In the genomic region with DNA sequence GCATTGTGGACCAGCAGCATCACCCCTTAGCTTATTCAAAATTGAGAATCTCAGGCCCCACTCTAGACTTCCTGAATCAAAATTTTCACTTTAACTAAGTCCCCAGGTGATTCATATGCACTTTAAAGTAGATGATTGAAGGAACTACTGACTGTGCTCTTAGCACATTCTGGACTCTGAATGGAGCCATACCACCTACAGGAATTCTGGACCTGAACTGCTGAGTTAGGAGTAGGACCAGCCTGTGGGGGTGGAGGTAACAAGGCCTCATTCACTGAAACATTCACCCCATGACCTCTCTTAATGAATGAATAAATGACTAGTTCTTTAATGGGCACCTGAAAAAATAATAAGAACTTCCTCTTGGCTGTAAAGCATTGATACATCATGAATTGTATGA, we compare ENCODE assay signal across 18 cellular contexts. TPM values are rescaled to one million over a fixed set of nuclear protein-coding genes. Genes with fewer than 3 reads are reported as not detected.
DNase-seq lines count a peak whose midpoint lies in the region; TF ChIP-seq lines count a peak whose summit lies in the region.
"Had no signal": no experiment of that assay in that cellular context is flagged by ENCODE, and none has a peak within 500 bp of the region (broad histone marks: within the 10 kb centered on the region; RNA-seq: fewer than 3 reads in every experiment).

No MANE protein-coding gene starts in this region.

- DNase-seq in coronary artery (ENCODE audit: low spot score) = no peak
- no peak for DNase-seq in posterior cingulate gyrus
- no peak for DNase-seq in effector CD4-positive, alpha-beta T cell
- no peak for DNase-seq in lower leg skin (ENCODE audit: low spot score in 2 of 2)
- DNase-seq in NCI-H446 treated with DMSO at 0.1 percent for 48 hours (lab: John Stamatoyannopoulos, UW) = no peak
- DNase-seq: activated T-cell treated with anti-CD3 and anti-CD28 coated beads, Interleukin-2, amount 50 U/mL, for 72 hours; CD8-positive, alpha-beta memory T cell; NCI-H1092 treated with DMSO at 0.1 percent for 48 hours; NCI-H2171 treated with DMSO at 0.1 percent for 48 hours; NCI-H774; SK-N-SH; T-helper 9 cell; testis had no signal

- no peaks in the 10 kb centered on the region for H4K20me1 ChIP-seq in Loucy (ENCODE audit: insufficient read depth, low read length, poor library complexity, severe bottlenecking)

- H3K36me3 ChIP-seq in Loucy (ENCODE audit: insufficient read depth, low read length) (no peaks in the 10 kb centered on the region), muscle layer of duodenum (ENCODE audit: control insufficient read depth in 1 of 2, insufficient read depth in 2 of 2, low read length in 2 of 2) (peaks cover 74 to 84% of the 10 kb centered on the region in 2 donors)

- H3K27ac ChIP-seq in coronary artery (peak overlapping the region; percentile 73 to 90), muscle layer of duodenum (ENCODE audit: low read length) (peak overlapping the region; percentile 32), temporal lobe (ENCODE audit: low read depth, low read length) (peak overlapping the region; percentile 85)
- H3K27ac ChIP-seq: hepatocyte, KMS-11 had no signal

- H3K4me2 ChIP-seq in Loucy (ENCODE audit: low read depth, low read length, poor library complexity, severe bottlenecking) = no peak overlapping the region
- H3K4me2 ChIP-seq: hepatocyte, KMS-11, SK-N-SH had no signal

- H3K4me3 ChIP-seq in Loucy (ENCODE audit: low read length, poor library complexity, severe bottlenecking) (no peak overlapping the region), coronary artery (peak overlapping the region; percentile 98), muscle layer of duodenum (ENCODE audit: low read depth in 1 of 2, low read length in 2 of 2) (no peak overlapping the region), lower leg skin (ENCODE audit: low read depth, poor library complexity, severe bottlenecking) (no peak overlapping the region)
- H3K4me3 ChIP-seq: hepatocyte, testis had no signal

- H3K27me3 ChIP-seq in Loucy (ENCODE audit: insufficient read depth, low read length, poor library complexity, severe bottlenecking) = no peaks in the 10 kb centered on the region
- H3K27me3 ChIP-seq in muscle layer of duodenum (ENCODE audit: low read depth, low read length) = no peaks in the 10 kb centered on the region
- H3K27me3 ChIP-seq: hepatocyte, testis had no signal

- no peak for TF ChIP-seq POLR2A in lower leg skin (IDR thresholded peaks at IDR 0.05)

- no peaks in the 10 kb centered on the region for H3K79me2 ChIP-seq in Loucy (ENCODE audit: insufficient read depth, low read length)
- H3K79me2 ChIP-seq: hepatocyte had no signal

- H3K9me3 ChIP-seq in Loucy (ENCODE audit: insufficient read depth, low read depth, low read length) = no peaks in the 10 kb centered on the region
- no peaks in the 10 kb centered on the region for H3K9me3 ChIP-seq in muscle layer of duodenum (ENCODE audit: control insufficient read depth in 1 of 2, low read length in 2 of 2)
- H3K9me3 ChIP-seq: SK-N-SH, testis had no signal

- no peaks in the 10 kb centered on the region for H3F3A ChIP-seq in Loucy (ENCODE audit: low read depth)

- intact Hi-C loops in posterior cingulate gyrus (cut with DNase I) (no loop called here), lower leg skin (cut with DNase I; ENCODE audit: low total_unique reads) (no loop called here)

- H3K9me2 ChIP-seq in Loucy (replicated peaks; ENCODE audit: low read depth, low read length) = no peaks in the 10 kb centered on the region
- H3K9me2 ChIP-seq: SK-N-SH had no signal

- H2AFZ ChIP-seq in Loucy (ENCODE audit: low read length) = 0 out of 2 replicates have a peak overlapping the region, but pooled peaks have one; percentile 9
- H2AFZ ChIP-seq: hepatocyte had no signal

- H3K4me1 ChIP-seq in Loucy (ENCODE audit: insufficient read depth, low read length, poor library complexity, severe bottlenecking) (no peaks in the 10 kb centered on the region), muscle layer of duodenum (ENCODE audit: control insufficient read depth in 1 of 2, insufficient read depth in 2 of 2, low read length in 2 of 2) (peaks cover 11 to 60% of the 10 kb centered on the region in 2 donors)
- H3K4me1 ChIP-seq: testis had no signal

- no peak overlapping the region for H3K9ac ChIP-seq in Loucy (ENCODE audit: low read depth, low read length, poor library complexity, severe bottlenecking)
- H3K9ac ChIP-seq: KMS-11, SK-N-SH had no signal

- TF ChIP-seq CTCF in Loucy (conservative IDR thresholded peaks at IDR 0.05; ENCODE audit: low read length) (no peak), coronary artery (IDR thresholded peaks at IDR 0.05) (no peak), lower leg skin (IDR thresholded peaks at IDR 0.05) (no peak)

RNA-seq across cellular contexts. Expression of gene PDK4, which starts 7.3 kb away (rescaled TPM):
- total RNA-seq in temporal lobe = 6.4 TPM
- total RNA-seq in lower leg skin = 1,000 to 10,000 TPM in 2 of 4 donors, 100 to 1,000 TPM in 1, 10 to 100 TPM in 1; 64.3 to 1,085 (median 625) TPM
- total RNA-seq: activated T-cell treated with anti-CD3 and anti-CD28 coated beads, Interleukin-2, amount 50 U/mL, for 72 hours had no signal

Comparison
In these comparisons a context has a peak if more than half of its experiments do, and no peak if none do; other contexts are left out.
1. H3K27ac ChIP-seq: peak in every context shown above with its lines; median percentile 85 in temporal lobe; 82 in coronary artery; 32 in muscle layer of duodenum.